Comparison of ENCODE assay signal across 8 cellular contexts in genomic region chr12:12837025-12837872, GRCh38. TPM values are rescaled to one million over a fixed set of nuclear protein-coding genes. Genes with fewer than 3 reads are reported as not detected.
DNase-seq lines count a peak whose midpoint lies in the region; ATAC-seq and TF ChIP-seq lines count a peak whose summit lies in the region.

No MANE protein-coding gene starts in this region.

- intact Hi-C loops in HCT116 (cut with micrococcal nuclease) = loop anchor here (2.0 kb wide), 1 partner anchor 146 kb away; no protein-coding TSS in a partner anchor

- peaks cover 19% of the 10 kb centered on the region for H3K36me3 Mint-ChIP-seq in activated CD8-positive, alpha-beta T cell treated with anti-CD3 and anti-CD28 coated beads, Interleukin-2, amount 10 ng/mL, durations not matched to agents 7 days and 5 days (ENCODE audit: low read depth)
- peaks cover 0 to 25% (median 11%) of the 10 kb centered on the region in 3 donors for H3K36me3 Mint-ChIP-seq in naive thymus-derived CD8-positive, alpha-beta T cell

- peaks cover 12% of the 10 kb centered on the region for H3K79me2 ChIP-seq in HCT116 (ENCODE audit: insufficient read depth, low read length)

- peak; percentile 86 for TF ChIP-seq RAD21 in HCT116 (IDR thresholded peaks at IDR 0.05; ENCODE audit: low read depth)

- DNase-seq in DMS79 (lab: John Stamatoyannopoulos, UW) = peak; percentile 21
- peak; percentile 67 for DNase-seq in HCT116 (ENCODE audit: low read depth, low spot score)
- peak; percentile 28 for DNase-seq in NCI-H345 treated with DMSO at 0.1 percent for 48 hours (lab: John Stamatoyannopoulos, UW; ENCODE audit: unreplicated experiment)
- peak; percentile 52 for DNase-seq in activated CD8-positive, alpha-beta T cell treated with anti-CD3 and anti-CD28 coated beads, Interleukin-2, amount 10 ng/mL, durations not matched to agents 7 days and 5 days
- peak in 5 of 10 donors; percentile 16 to 60 (median 50) for DNase-seq in naive thymus-derived CD8-positive, alpha-beta T cell
- DNase-seq in thoracic aorta (ENCODE audit: low spot score) = peak; percentile 25

- H3K27ac Mint-ChIP-seq in activated CD8-positive, alpha-beta T cell treated with anti-CD3 and anti-CD28 coated beads, Interleukin-2, amount 10 ng/mL, durations not matched to agents 7 days and 5 days = no peak overlapping the region
- H3K27ac Mint-ChIP-seq in naive thymus-derived CD8-positive, alpha-beta T cell = peak overlapping the region in 7 of 10 donors; percentile 16 to 90 (median 68)

- TF ChIP-seq CTCF in HCT116 (IDR thresholded peaks at IDR 0.05 in 2 of 3, conservative IDR thresholded peaks at IDR 0.05 in 1 of 3; ENCODE audit: borderline replicate concordance in 1 of 3, insufficient read depth in 1 of 3, low read depth in 2 of 3, low read length in 2 of 3) = peak; percentile 43 to 77 (median 71); a peak in 5 of 6 replicates
- TF ChIP-seq CTCF in thoracic aorta (IDR thresholded peaks at IDR 0.05) = peak; percentile 64

- no peak overlapping the region for H3K4me3 ChIP-seq in HCT116 (replicated peaks in 1 of 2; ENCODE audit: low read depth in 1 of 2, low read length in 2 of 2)
- no peak overlapping the region for H3K4me3 ChIP-seq in thoracic aorta

- TF ChIP-seq POLR2A in HCT116 (IDR thresholded peaks at IDR 0.05; ENCODE audit: borderline replicate concordance, extremely low read depth, insufficient read depth, insufficient read length) = no peak

- CTCF ChIA-PET in HCT116 (lab: Charles Lee) = interaction anchor here (0.7 to 2.7 kb wide), 23 partner anchors 15 to 374 kb away, joined by 3 to 29 read pairs (median 4); partner anchors contain the start of gene GPRC5A
- CTCF ChIA-PET in activated CD8-positive, alpha-beta T cell treated with anti-CD3 and anti-CD28 coated beads, Interleukin-2, amount 10 ng/mL, durations not matched to agents 7 days and 5 days (lab: Charles Lee) = interaction anchor here (0.6 to 3.3 kb wide), 35 partner anchors 9 to 380 kb away, joined by 3 to 26 read pairs (median 5); partner anchors contain the start of genes DDX47 and GPRC5A

- no peak overlapping the region for H2AFZ ChIP-seq in HCT116 (ENCODE audit: low read depth, low read length, poor library complexity, severe bottlenecking)

- RAD21 ChIA-PET in HCT116 (lab: Charles Lee; ENCODE audit: low non-redundant PET in 1 of 2, low total read pairs in 2 of 2, uncharacterized antibody in 2 of 2, unreplicated experiment in 2 of 2) = interaction anchor here (0.6 to 3.1 kb wide), 12 partner anchors 22 to 112 kb away, joined by 3 to 12 read pairs (median 4); partner anchors contain the start of gene GPRC5A (in 2 of the 2)

- peak; percentile 38 for ATAC-seq in HCT116
- peak; percentile 69 for ATAC-seq in activated CD8-positive, alpha-beta T cell treated with anti-CD3 and anti-CD28 coated beads, Interleukin-2, amount 10 ng/mL, durations not matched to agents 7 days and 5 days
- ATAC-seq in esophagus mucosa = peak; percentile 81
- peak; percentile 78 to 80 for ATAC-seq in naive thymus-derived CD8-positive, alpha-beta T cell
- peak; percentile 69 for ATAC-seq in thoracic aorta (ENCODE audit: insufficient number of reproducible peaks, low FRiP score, low read depth)
- ATAC-seq in HG03521 (IDR thresholded peaks at IDR 0.05; ENCODE audit: unreplicated experiment) = no peak

- H3K9ac ChIP-seq in HCT116 (ENCODE audit: low read length) = peak overlapping the region; percentile 66

- H3K4me3 Mint-ChIP-seq in activated CD8-positive, alpha-beta T cell treated with anti-CD3 and anti-CD28 coated beads, Interleukin-2, amount 10 ng/mL, durations not matched to agents 7 days and 5 days = no peak overlapping the region
- peak overlapping the region in 4 of 10 donors; percentile 5 to 16 (median 8) for H3K4me3 Mint-ChIP-seq in naive thymus-derived CD8-positive, alpha-beta T cell

- TSS peak; percentile 17 for BruUV-seq in HCT116 (replicated peaks; lab: Mats Ljungman, UMichigan)

- H3K36me3 ChIP-seq in HCT116 (ENCODE audit: control insufficient read depth in 1 of 2, insufficient read depth in 2 of 2, low read length in 2 of 2) (peaks cover 0 to 14% of the 10 kb centered on the region in 2 experiments; a peak in 2 of 4 replicates), thoracic aorta (peaks cover 12% of the 10 kb centered on the region)

- POLR2A ChIA-PET in HCT116 (lab: Charles Lee) = interaction anchor here (0.6 to 5.3 kb wide), 11 partner anchors 8 to 62 kb away, joined by 3 to 66 read pairs (median 4); partner anchors contain the start of gene GPRC5A
- POLR2A ChIA-PET in activated CD8-positive, alpha-beta T cell treated with anti-CD3 and anti-CD28 coated beads, Interleukin-2, amount 10 ng/mL, durations not matched to agents 7 days and 5 days (lab: Charles Lee) = interaction anchor here (2.8 kb wide), 1 partner anchor 11 kb away, joined by 8 read pairs; no protein-coding TSS in a partner anchor
- POLR2A ChIA-PET in naive thymus-derived CD8-positive, alpha-beta T cell (lab: Charles Lee) = interaction anchor here (1.2 to 1.8 kb wide), 3 partner anchors 10 to 23 kb away, joined by 3 to 6 read pairs (median 4); no protein-coding TSS in a partner anchor

- no peaks in the 10 kb centered on the region for H3K9me2 ChIP-seq in HCT116 (ENCODE audit: insufficient read depth)

- no peaks in the 10 kb centered on the region for H3K27me3 ChIP-seq in HCT116 (ENCODE audit: insufficient read depth, low read length)
- H3K27me3 ChIP-seq in thoracic aorta (replicated peaks; ENCODE audit: insufficient read depth) = no peaks in the 10 kb centered on the region

- H3K9me3 Mint-ChIP-seq in activated CD8-positive, alpha-beta T cell treated with anti-CD3 and anti-CD28 coated beads, Interleukin-2, amount 10 ng/mL, durations not matched to agents 7 days and 5 days (ENCODE audit: insufficient read depth) = no peaks in the 10 kb centered on the region
- H3K9me3 Mint-ChIP-seq in naive thymus-derived CD8-positive, alpha-beta T cell = no peaks in the 10 kb centered on the region

- H3K4me1 ChIP-seq in HCT116 (ENCODE audit: control insufficient read depth in 1 of 2, insufficient read depth in 2 of 2, low read length in 2 of 2) (peaks cover 77 to 99% of the 10 kb centered on the region in 2 experiments), thoracic aorta (ENCODE audit: control insufficient read depth in 1 of 2, low read depth in 2 of 2) (peaks cover 0 to 26% of the 10 kb centered on the region in 2 donors)

- peak overlapping the region; percentile 77 for H3K4me2 ChIP-seq in HCT116 (ENCODE audit: low read length)

- H3K27me3 Mint-ChIP-seq in activated CD8-positive, alpha-beta T cell treated with anti-CD3 and anti-CD28 coated beads, Interleukin-2, amount 10 ng/mL, durations not matched to agents 7 days and 5 days (ENCODE audit: low read depth) = no peaks in the 10 kb centered on the region
- no peaks in the 10 kb centered on the region for H3K27me3 Mint-ChIP-seq in naive thymus-derived CD8-positive, alpha-beta T cell

- peaks cover 14% of the 10 kb centered on the region for H3K4me1 Mint-ChIP-seq in activated CD8-positive, alpha-beta T cell treated with anti-CD3 and anti-CD28 coated beads, Interleukin-2, amount 10 ng/mL, durations not matched to agents 7 days and 5 days (ENCODE audit: low read depth)
- peaks cover 7 to 23% (median 20%) of the 10 kb centered on the region in 4 donors for H3K4me1 Mint-ChIP-seq in naive thymus-derived CD8-positive, alpha-beta T cell

- no peaks in the 10 kb centered on the region for H4K20me1 ChIP-seq in HCT116 (ENCODE audit: insufficient read depth)

- H3K9me3 ChIP-seq in HCT116 (ENCODE audit: control insufficient read depth in 1 of 2, insufficient read depth in 1 of 2, low read depth in 1 of 2, low read length in 2 of 2) = no peaks in the 10 kb centered on the region
- no peaks in the 10 kb centered on the region for H3K9me3 ChIP-seq in thoracic aorta

- H3K27ac ChIP-seq in HCT116 (ENCODE audit: low read depth, low read length) (peak overlapping the region; percentile 85), thoracic aorta (no peak overlapping the region)

TF ChIP-seq in HCT116, 20 proteins besides CTCF, POLR2A, EP300 and RAD21:
- TF ChIP-seq ZNF274 (IDR thresholded peaks at IDR 0.05; ENCODE audit: low read depth, low read length) (no peak), POLR2AphosphoS5 (IDR thresholded peaks at IDR 0.05; ENCODE audit: low read depth, low read length) (0 out of 2 replicates have a peak, but pooled peaks have one; percentile 19), CBX3 (IDR thresholded peaks at IDR 0.05; ENCODE audit: low read depth) (0 out of 2 replicates have a peak, but pooled peaks have one; percentile 42)

RNA-seq across cellular contexts. Expression of gene DDX47, which starts 24.1 kb away (rescaled TPM):
- total RNA-seq in HCT116 (2021; ENCODE audit: unreplicated experiment) (103 TPM), esophagus mucosa (36.5 TPM), thoracic aorta (10 to 100 TPM; 43.5 to 51.1 TPM)
- polyA plus RNA-seq in HCT116 (2012) = 47.9 and 52.6 TPM in 2 replicates
- total RNA-seq in activated CD8-positive, alpha-beta T cell treated with anti-CD3 and anti-CD28 coated beads, Interleukin-2, amount 10 ng/mL, durations not matched to agents 7 days and 5 days = 10 to 100 TPM; 56.8 to 57.8 TPM
- 10 to 100 TPM; 84.6 to 93.6 TPM for total RNA-seq in naive thymus-derived CD8-positive, alpha-beta T cell
- polyA plus RNA-seq in naive thymus-derived CD8-positive, alpha-beta T cell = 10 to 100 TPM; 61.0 to 77.1 (median 62.7) TPM

RNA-seq across cellular contexts. Expression of gene APOLD1, which starts 51.8 kb away (rescaled TPM):
- total RNA-seq in HCT116 (2021; ENCODE audit: unreplicated experiment) = 3.9 TPM
- polyA plus RNA-seq in HCT116 (2012) = 1.6 and 2.5 TPM in 2 replicates
- total RNA-seq in activated CD8-positive, alpha-beta T cell treated with anti-CD3 and anti-CD28 coated beads, Interleukin-2, amount 10 ng/mL, durations not matched to agents 7 days and 5 days = 10 to 100 TPM; 11.0 to 11.1 TPM
- total RNA-seq in esophagus mucosa = 3.1 TPM
- 1 to 10 TPM; 2.5 to 4.3 TPM for total RNA-seq in naive thymus-derived CD8-positive, alpha-beta T cell
- 1 to 10 TPM in 1 of 3 donors, under 1 TPM in 2; 0.14 to 1.4 (median 0.54) TPM for polyA plus RNA-seq in naive thymus-derived CD8-positive, alpha-beta T cell
- total RNA-seq in thoracic aorta = 10 to 100 TPM; 38.4 to 70.7 TPM

RNA-seq across cellular contexts. Expression of gene GPRC5A, which starts 54.1 kb away (rescaled TPM):
- 305 TPM for total RNA-seq in HCT116 (2021; ENCODE audit: unreplicated experiment)
- 200 and 379 TPM in 2 replicates for polyA plus RNA-seq in HCT116 (2012)
- not detected for total RNA-seq in activated CD8-positive, alpha-beta T cell treated with anti-CD3 and anti-CD28 coated beads, Interleukin-2, amount 10 ng/mL, durations not matched to agents 7 days and 5 days
- total RNA-seq in esophagus mucosa = 11.8 TPM
- total RNA-seq in naive thymus-derived CD8-positive, alpha-beta T cell = not detected
- polyA plus RNA-seq in naive thymus-derived CD8-positive, alpha-beta T cell = not detected
- total RNA-seq in thoracic aorta = 100 to 1,000 TPM in 1 of 2 donors, 10 to 100 TPM in 1; 42.8 to 123 TPM

Comparison
In these comparisons a context has a peak if more than half of its experiments do, and no peak if none do; other contexts are left out.
1. RNA of gene GPRC5A, which starts 54.1 kb away (total RNA-seq): 305 TPM in HCT116 (single experiment), 42.8 to 123 TPM in thoracic aorta and 11.8 TPM in esophagus mucosa (single experiment); not detected in naive thymus-derived CD8-positive, alpha-beta T cell and not detected in activated CD8-positive, alpha-beta T cell treated with anti-CD3 and anti-CD28 coated beads, Interleukin-2, amount 10 ng/mL, durations not matched to agents 7 days and 5 days; every median in the first group is over 10 times any median in the second.